35 cellular contexts compared by ENCODE assay signal in the genomic region with DNA sequence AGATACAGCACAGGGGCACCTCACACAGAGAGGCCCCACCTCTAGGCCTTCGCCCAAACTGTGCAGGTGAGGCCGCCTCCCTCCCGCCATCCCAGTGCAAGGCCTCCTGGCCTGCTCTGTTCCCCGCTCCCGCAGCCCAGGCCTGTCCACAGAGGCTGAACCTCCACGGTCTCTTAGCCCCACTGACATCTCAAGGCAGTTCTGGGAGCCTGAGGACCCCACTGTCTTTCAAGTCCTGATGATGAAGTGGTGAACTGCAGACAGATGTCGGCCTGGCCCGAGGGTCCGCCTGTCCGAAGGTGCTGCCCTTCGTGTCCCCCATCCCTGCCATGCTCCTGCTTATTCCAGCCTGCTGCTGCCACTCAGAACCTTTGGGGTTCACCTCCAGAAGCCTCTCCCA.
"Had no signal": no experiment of that assay in that cellular context is flagged by ENCODE, and none has a peak within 500 bp of the region (broad histone marks: within the 10 kb centered on the region; RNA-seq: fewer than 3 reads in every experiment).

No MANE protein-coding gene starts in this region.

- H3K9ac ChIP-seq: KMS-11 had no signal

- H3K4me3 ChIP-seq: MG63 had no signal

- DNase-seq: Karpas-422, Kasumi-1, KG1, MG63, MM.1S, MV-4-11, NCI-H1048, NCI-H1092, NCI-H1092 treated with DMSO at 0.1 percent for 48 hours, NCI-H1105, NCI-H1105 treated with DMSO at 0.1 percent for 48 hours, NCI-H1417, NCI-H1417 treated with DMSO at 0.1 percent for 48 hours, NCI-H1436, NCI-H1436 treated with DMSO at 0.1 percent for 48 hours, NCI-H146, NCI-H1694, NCI-H1694 treated with DMSO at 0.1 percent for 48 hours, NCI-H187, NCI-H187 treated with DMSO at 0.1 percent for 48 hours, NCI-H1930, NCI-H2029, NCI-H2029 treated with DMSO at 0.1 percent for 48 hours, NCI-H2081, NCI-H2081 treated with DMSO at 0.1 percent for 48 hours, NCI-H2107, NCI-H2171, NCI-H2171 treated with DMSO at 0.1 percent for 48 hours, NCI-H2227 treated with DMSO at 0.1 percent for 48 hours, NCI-H226, NCI-H345, NCI-H446, NCI-H446 treated with DMSO at 0.1 percent for 48 hours, NCI-H510A had no signal

- H3K27ac ChIP-seq: KMS-11 had no signal

- H3K9me3 ChIP-seq: MG63 had no signal

- H3K36me3 ChIP-seq: MG63 had no signal

- H3K4me2 ChIP-seq: KMS-11 had no signal
